Comparison of ENCODE assay signal across 17 cellular contexts in the genomic region with DNA sequence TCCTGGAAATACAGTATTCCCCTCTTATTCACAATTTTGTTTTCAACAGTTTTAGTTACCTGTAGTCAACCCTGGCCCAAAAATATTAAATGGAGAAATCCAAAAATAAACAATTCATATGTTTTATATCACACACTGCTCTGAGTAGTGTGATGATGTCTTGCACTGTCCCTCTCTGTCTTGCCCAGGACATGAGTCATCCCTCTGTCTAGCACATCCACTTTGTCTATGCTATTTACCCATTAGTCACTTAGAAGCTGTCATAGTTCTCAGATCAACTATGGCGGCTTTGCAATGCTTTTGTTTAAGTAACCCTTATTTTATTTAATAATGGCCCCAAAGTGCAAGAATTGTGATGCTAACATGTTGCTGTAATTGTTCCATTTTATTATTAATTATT.
"Had no signal": no experiment of that assay in that cellular context is flagged by ENCODE, and none has a peak within 500 bp of the region (broad histone marks: within the 10 kb centered on the region; RNA-seq: fewer than 3 reads in every experiment).

No MANE protein-coding gene starts in this region.

- H3K4me1 ChIP-seq: transverse colon had no signal

- H3K27me3 ChIP-seq: transverse colon had no signal

- H3K27me3 Mint-ChIP-seq: activated CD4-positive, alpha-beta T cell treated with anti-CD3 and anti-CD28 coated beads, Interleukin-2, amount 10 ng/mL, durations not matched to agents 7 days and 5 days; activated naive CD8-positive, alpha-beta T cell; memory B cell; natural killer cell treated with Interleukin-12 subunit alpha and Interleukin-12 subunit beta and Interleukin-15 and Interleukin-18, amount 100 ng/mL, for 72 hours; T-cell had no signal

- DNase-seq: activated CD4-positive, alpha-beta T cell treated with anti-CD3 and anti-CD28 coated beads, Interleukin-2, amount 10 ng/mL, durations not matched to agents 7 days and 5 days; activated CD8-positive, alpha-beta memory T cell treated with anti-CD3 and anti-CD28 coated beads for 24 hours; activated gamma-delta T cell treated with Interleukin-2 at 50 U/mL for 16 hours; anterior cingulate cortex; dermis blood vessel endothelial cell; islet precursor cell; left ventricle myocardium superior; posterior cingulate gyrus; stimulated activated CD4-positive, alpha-beta T cell treated with anti-CD3 and anti-CD28 coated beads, Interleukin-4, amount 100 ng/mL, for 24 hours; stimulated activated naive CD4-positive, alpha-beta T cell treated with Interleukin-2 at 50 U/mL for 16 hours; T-cell; T-helper 9 cell; transverse colon had no signal

- H3K9me3 ChIP-seq: transverse colon had no signal

- ATAC-seq: left ventricle myocardium superior; natural killer cell treated with Interleukin-12 subunit alpha and Interleukin-12 subunit beta and Interleukin-15 and Interleukin-18, amount 100 ng/mL, for 72 hours; T-cell had no signal

- H3K36me3 ChIP-seq: transverse colon had no signal

- H3K27ac Mint-ChIP-seq: activated CD4-positive, alpha-beta T cell treated with anti-CD3 and anti-CD28 coated beads, Interleukin-2, amount 10 ng/mL, durations not matched to agents 7 days and 5 days; activated naive CD8-positive, alpha-beta T cell; memory B cell; natural killer cell treated with Interleukin-12 subunit alpha and Interleukin-12 subunit beta and Interleukin-15 and Interleukin-18, amount 100 ng/mL, for 72 hours; T-cell had no signal

- H3K27ac ChIP-seq: skin epidermis, transverse colon had no signal

- H3K4me1 Mint-ChIP-seq: activated CD4-positive, alpha-beta T cell treated with anti-CD3 and anti-CD28 coated beads, Interleukin-2, amount 10 ng/mL, durations not matched to agents 7 days and 5 days; memory B cell; T-cell had no signal

- H3K4me3 Mint-ChIP-seq: activated CD4-positive, alpha-beta T cell treated with anti-CD3 and anti-CD28 coated beads, Interleukin-2, amount 10 ng/mL, durations not matched to agents 7 days and 5 days; activated naive CD8-positive, alpha-beta T cell; memory B cell; natural killer cell treated with Interleukin-12 subunit alpha and Interleukin-12 subunit beta and Interleukin-15 and Interleukin-18, amount 100 ng/mL, for 72 hours; T-cell had no signal

- H3K4me3 ChIP-seq: skin epidermis, transverse colon had no signal

- H3K36me3 Mint-ChIP-seq: activated naive CD8-positive, alpha-beta T cell; memory B cell; natural killer cell treated with Interleukin-12 subunit alpha and Interleukin-12 subunit beta and Interleukin-15 and Interleukin-18, amount 100 ng/mL, for 72 hours; T-cell had no signal
